1 cellular context compared by ENCODE assay signal in the genomic region with DNA sequence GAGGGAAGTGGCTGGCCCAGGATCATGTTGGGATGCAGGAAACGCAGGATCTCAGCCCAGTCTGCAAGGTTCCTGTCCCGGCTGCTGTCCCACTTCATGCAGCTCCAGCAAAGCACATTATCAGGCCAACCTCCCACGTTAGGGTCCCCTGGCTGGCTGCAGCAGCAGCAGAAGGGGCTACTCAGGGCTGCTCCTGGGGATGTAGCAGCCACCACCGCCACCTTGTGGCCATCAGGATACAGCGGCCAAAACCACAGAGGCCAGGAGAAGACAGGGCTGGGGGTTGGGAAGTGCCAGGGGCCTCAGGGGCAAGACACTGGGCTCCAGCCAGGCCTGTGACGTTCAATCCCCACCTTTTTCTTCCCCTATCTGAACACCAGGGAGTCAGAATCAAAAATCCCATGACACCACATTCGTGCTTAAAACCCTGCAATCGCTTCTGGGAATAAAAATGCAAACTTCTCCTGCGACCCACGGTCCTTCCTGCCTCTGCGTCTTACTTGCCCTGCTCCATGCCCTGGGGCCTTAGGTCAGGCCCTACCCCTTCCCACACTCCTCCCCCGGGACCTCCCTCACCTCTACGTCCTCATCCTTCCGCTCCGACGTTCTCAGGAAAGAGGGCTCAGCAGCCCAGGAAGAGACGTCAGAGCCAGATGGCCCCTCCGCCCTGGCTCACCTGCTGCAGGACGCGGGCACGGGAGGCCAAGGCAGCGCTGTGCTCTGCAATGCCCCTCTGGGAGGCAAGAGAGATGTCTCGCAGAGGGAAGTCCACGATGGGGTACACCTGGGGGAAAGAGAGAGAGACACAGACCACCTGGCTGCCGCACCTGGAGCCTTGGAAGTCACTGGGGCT.
TF ChIP-seq lines count a peak whose summit lies in the region.

No MANE protein-coding gene starts in this region.

TF ChIP-seq in K562, 482 proteins besides CTCF, POLR2A, EP300 and RAD21 (continued from another document):
- TF ChIP-seq, protein P1, sequence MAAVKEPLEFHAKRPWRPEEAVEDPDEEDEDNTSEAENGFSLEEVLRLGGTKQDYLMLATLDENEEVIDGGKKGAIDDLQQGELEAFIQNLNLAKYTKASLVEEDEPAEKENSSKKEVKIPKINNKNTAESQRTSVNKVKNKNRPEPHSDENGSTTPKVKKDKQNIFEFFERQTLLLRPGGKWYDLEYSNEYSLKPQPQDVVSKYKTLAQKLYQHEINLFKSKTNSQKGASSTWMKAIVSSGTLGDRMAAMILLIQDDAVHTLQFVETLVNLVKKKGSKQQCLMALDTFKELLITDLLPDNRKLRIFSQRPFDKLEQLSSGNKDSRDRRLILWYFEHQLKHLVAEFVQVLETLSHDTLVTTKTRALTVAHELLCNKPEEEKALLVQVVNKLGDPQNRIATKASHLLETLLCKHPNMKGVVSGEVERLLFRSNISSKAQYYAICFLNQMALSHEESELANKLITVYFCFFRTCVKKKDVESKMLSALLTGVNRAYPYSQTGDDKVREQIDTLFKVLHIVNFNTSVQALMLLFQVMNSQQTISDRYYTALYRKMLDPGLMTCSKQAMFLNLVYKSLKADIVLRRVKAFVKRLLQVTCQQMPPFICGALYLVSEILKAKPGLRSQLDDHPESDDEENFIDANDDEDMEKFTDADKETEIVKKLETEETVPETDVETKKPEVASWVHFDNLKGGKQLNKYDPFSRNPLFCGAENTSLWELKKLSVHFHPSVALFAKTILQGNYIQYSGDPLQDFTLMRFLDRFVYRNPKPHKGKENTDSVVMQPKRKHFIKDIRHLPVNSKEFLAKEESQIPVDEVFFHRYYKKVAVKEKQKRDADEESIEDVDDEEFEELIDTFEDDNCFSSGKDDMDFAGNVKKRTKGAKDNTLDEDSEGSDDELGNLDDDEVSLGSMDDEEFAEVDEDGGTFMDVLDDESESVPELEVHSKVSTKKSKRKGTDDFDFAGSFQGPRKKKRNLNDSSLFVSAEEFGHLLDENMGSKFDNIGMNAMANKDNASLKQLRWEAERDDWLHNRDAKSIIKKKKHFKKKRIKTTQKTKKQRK (IDR thresholded peaks at IDR 0.05; ENCODE audit: borderline replicate concordance, low read depth, low read length): no peak
- TF ChIP-seq CXXC5 (CRISPR knock-in tag; IDR thresholded peaks at IDR 0.05) (no peak), GTF2F1 (IDR thresholded peaks at IDR 0.05; ENCODE audit: low read depth, low read length) (no peak), CCNT2 (IDR thresholded peaks at IDR 0.05; ENCODE audit: borderline replicate concordance, extremely low read depth, insufficient read length, low read depth, low read length) (no peak), MTA3 (IDR thresholded peaks at IDR 0.05; ENCODE audit: borderline replicate concordance) (no peak), ADNP (tag; IDR thresholded peaks at IDR 0.05) (no peak), ZNF77 (CRISPR knock-in tag; IDR thresholded peaks at IDR 0.05) (no peak), TAF7 (tag; IDR thresholded peaks at IDR 0.05) (no peak), RCOR1 (IDR thresholded peaks at IDR 0.05; ENCODE audit: borderline replicate concordance in 1 of 2, low read depth in 2 of 2, low read length in 2 of 2) (0 out of 4 replicates have a peak, but pooled peaks of 1 of the 2 experiments have one; percentile 25), HNRNPH1 (optimal IDR thresholded peaks at IDR 0.05; ENCODE audit: low read depth, low read length) (no peak), HMG20B (CRISPR knock-in tag; IDR thresholded peaks at IDR 0.05) (no peak), ZEB2 (IDR thresholded peaks at IDR 0.05) (no peak), NR2C2 (CRISPR knock-in tag; IDR thresholded peaks at IDR 0.05) (no peak), NR2C2 (tag; IDR thresholded peaks at IDR 0.05) (no peak), ELF2 (CRISPR knock-in tag; IDR thresholded peaks at IDR 0.05) (no peak), CBFB (CRISPR knock-in tag; IDR thresholded peaks at IDR 0.05) (peak; percentile 77; the same call in 1 of the 2 replicates), KDM1A (IDR thresholded peaks at IDR 0.05) (no peak), CC2D1A (IDR thresholded peaks at IDR 0.05) (peak; percentile 63; the same call in 1 of the 2 replicates), JUNB (CRISPR knock-in tag; conservative IDR thresholded peaks at IDR 0.05) (no peak), BHLHE40 (IDR thresholded peaks at IDR 0.05; ENCODE audit: low read length) (no peak), SRSF3 (IDR thresholded peaks at IDR 0.05; ENCODE audit: insufficient read depth, low read length) (no peak), FUS (optimal IDR thresholded peaks at IDR 0.05; ENCODE audit: low read depth, low read length) (no peak), FOXK2 (conservative IDR thresholded peaks at IDR 0.05 in 1 of 2, IDR thresholded peaks at IDR 0.05 in 1 of 2; ENCODE audit: low read depth in 2 of 2) (no peak), ZNF212 (CRISPR knock-in tag; IDR thresholded peaks at IDR 0.05) (no peak), ELF1 (tag; IDR thresholded peaks at IDR 0.05) (no peak), TRIM24 (IDR thresholded peaks at IDR 0.05) (no peak), SMC3 (conservative IDR thresholded peaks at IDR 0.05; ENCODE audit: insufficient read depth, low read depth, low read length) (peak; percentile 74), LCOR (CRISPR knock-in tag; IDR thresholded peaks at IDR 0.05) (peak; percentile 62; the same call in 1 of the 2 replicates), RB1 (IDR thresholded peaks at IDR 0.05; ENCODE audit: low read depth) (0 out of 2 replicates have a peak, but pooled peaks have one; percentile 30), KLF6 (CRISPR knock-in tag; IDR thresholded peaks at IDR 0.05; ENCODE audit: borderline replicate concordance) (no peak), PHTF2 (CRISPR knock-in tag; IDR thresholded peaks at IDR 0.05) (no peak), ZNF347 (CRISPR knock-in tag; IDR thresholded peaks at IDR 0.05; ENCODE audit: low read depth) (no peak), NFIX (CRISPR knock-in tag; IDR thresholded peaks at IDR 0.05; ENCODE audit: low read depth) (no peak), ZNF121 (CRISPR knock-in tag; conservative IDR thresholded peaks at IDR 0.05) (no peak), PURB (CRISPR knock-in tag; IDR thresholded peaks at IDR 0.05; ENCODE audit: low read depth) (no peak), SOX6 (IDR thresholded peaks at IDR 0.05) (no peak), MTA2 (IDR thresholded peaks at IDR 0.05; ENCODE audit: low read depth) (no peak), FOXK1 (CRISPR knock-in tag; IDR thresholded peaks at IDR 0.05; ENCODE audit: borderline replicate concordance) (no peak)
- TF ChIP-seq, protein P2, sequence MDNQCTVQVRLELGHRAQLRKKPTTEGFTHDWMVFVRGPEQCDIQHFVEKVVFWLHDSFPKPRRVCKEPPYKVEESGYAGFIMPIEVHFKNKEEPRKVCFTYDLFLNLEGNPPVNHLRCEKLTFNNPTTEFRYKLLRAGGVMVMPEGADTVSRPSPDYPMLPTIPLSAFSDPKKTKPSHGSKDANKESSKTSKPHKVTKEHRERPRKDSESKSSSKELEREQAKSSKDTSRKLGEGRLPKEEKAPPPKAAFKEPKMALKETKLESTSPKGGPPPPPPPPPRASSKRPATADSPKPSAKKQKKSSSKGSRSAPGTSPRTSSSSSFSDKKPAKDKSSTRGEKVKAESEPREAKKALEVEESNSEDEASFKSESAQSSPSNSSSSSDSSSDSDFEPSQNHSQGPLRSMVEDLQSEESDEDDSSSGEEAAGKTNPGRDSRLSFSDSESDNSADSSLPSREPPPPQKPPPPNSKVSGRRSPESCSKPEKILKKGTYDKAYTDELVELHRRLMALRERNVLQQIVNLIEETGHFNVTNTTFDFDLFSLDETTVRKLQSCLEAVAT (IDR thresholded peaks at IDR 0.05): 0 out of 4 replicates have a peak, but pooled peaks of 1 of the 2 experiments have one; percentile 57
- TF ChIP-seq, protein P3, sequence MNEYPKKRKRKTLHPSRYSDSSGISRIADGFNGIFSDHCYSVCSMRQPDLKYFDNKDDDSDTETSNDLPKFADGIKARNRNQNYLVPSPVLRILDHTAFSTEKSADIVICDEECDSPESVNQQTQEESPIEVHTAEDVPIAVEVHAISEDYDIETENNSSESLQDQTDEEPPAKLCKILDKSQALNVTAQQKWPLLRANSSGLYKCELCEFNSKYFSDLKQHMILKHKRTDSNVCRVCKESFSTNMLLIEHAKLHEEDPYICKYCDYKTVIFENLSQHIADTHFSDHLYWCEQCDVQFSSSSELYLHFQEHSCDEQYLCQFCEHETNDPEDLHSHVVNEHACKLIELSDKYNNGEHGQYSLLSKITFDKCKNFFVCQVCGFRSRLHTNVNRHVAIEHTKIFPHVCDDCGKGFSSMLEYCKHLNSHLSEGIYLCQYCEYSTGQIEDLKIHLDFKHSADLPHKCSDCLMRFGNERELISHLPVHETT (CRISPR knock-in tag; conservative IDR thresholded peaks at IDR 0.05 in 1 of 2, IDR thresholded peaks at IDR 0.05 in 1 of 2): 0 out of 4 replicates have a peak, but pooled peaks of 1 of the 2 experiments have one; percentile 52
- TF ChIP-seq, protein P4, sequence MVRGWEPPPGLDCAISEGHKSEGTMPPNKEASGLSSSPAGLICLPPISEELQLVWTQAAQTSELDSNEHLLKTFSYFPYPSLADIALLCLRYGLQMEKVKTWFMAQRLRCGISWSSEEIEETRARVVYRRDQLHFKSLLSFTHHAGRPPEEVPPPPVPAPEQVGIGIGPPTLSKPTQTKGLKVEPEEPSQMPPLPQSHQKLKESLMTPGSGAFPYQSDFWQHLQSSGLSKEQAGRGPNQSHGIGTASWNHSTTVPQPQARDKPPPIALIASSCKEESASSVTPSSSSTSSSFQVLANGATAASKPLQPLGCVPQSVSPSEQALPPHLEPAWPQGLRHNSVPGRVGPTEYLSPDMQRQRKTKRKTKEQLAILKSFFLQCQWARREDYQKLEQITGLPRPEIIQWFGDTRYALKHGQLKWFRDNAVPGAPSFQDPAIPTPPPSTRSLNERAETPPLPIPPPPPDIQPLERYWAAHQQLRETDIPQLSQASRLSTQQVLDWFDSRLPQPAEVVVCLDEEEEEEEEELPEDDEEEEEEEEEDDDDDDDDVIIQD (CRISPR knock-in tag; IDR thresholded peaks at IDR 0.05): no peak
- TF ChIP-seq, protein P5, sequence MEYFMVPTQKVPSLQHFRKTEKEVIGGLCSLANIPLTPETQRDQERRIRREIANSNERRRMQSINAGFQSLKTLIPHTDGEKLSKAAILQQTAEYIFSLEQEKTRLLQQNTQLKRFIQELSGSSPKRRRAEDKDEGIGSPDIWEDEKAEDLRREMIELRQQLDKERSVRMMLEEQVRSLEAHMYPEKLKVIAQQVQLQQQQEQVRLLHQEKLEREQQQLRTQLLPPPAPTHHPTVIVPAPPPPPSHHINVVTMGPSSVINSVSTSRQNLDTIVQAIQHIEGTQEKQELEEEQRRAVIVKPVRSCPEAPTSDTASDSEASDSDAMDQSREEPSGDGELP (CRISPR knock-in tag; IDR thresholded peaks at IDR 0.05; ENCODE audit: borderline replicate concordance): peak; percentile 20; the same call in 1 of the 2 replicates
- TF ChIP-seq, protein P6, sequence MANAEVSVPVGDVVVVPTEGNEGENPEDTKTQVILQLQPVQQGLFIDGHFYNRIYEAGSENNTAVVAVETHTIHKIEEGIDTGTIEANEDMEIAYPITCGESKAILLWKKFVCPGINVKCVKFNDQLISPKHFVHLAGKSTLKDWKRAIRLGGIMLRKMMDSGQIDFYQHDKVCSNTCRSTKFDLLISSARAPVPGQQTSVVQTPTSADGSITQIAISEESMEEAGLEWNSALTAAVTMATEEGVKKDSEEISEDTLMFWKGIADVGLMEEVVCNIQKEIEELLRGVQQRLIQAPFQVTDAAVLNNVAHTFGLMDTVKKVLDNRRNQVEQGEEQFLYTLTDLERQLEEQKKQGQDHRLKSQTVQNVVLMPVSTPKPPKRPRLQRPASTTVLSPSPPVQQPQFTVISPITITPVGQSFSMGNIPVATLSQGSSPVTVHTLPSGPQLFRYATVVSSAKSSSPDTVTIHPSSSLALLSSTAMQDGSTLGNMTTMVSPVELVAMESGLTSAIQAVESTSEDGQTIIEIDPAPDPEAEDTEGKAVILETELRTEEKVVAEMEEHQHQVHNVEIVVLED (CRISPR knock-in tag; IDR thresholded peaks at IDR 0.05): no peak
- TF ChIP-seq, protein P7, sequence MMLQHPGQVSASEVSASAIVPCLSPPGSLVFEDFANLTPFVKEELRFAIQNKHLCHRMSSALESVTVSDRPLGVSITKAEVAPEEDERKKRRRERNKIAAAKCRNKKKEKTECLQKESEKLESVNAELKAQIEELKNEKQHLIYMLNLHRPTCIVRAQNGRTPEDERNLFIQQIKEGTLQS (IDR thresholded peaks at IDR 0.05): no peak
- TF ChIP-seq, protein P7 (CRISPR knock-in tag; conservative IDR thresholded peaks at IDR 0.05): no peak
- TF ChIP-seq, protein P8, sequence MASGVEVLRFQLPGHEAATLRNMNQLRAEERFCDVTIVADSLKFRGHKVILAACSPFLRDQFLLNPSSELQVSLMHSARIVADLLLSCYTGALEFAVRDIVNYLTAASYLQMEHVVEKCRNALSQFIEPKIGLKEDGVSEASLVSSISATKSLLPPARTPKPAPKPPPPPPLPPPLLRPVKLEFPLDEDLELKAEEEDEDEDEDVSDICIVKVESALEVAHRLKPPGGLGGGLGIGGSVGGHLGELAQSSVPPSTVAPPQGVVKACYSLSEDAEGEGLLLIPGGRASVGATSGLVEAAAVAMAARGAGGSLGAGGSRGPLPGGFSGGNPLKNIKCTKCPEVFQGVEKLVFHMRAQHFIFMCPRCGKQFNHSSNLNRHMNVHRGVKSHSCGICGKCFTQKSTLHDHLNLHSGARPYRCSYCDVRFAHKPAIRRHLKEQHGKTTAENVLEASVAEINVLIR (CRISPR knock-in tag; IDR thresholded peaks at IDR 0.05): no peak
